In the genomic region with DNA sequence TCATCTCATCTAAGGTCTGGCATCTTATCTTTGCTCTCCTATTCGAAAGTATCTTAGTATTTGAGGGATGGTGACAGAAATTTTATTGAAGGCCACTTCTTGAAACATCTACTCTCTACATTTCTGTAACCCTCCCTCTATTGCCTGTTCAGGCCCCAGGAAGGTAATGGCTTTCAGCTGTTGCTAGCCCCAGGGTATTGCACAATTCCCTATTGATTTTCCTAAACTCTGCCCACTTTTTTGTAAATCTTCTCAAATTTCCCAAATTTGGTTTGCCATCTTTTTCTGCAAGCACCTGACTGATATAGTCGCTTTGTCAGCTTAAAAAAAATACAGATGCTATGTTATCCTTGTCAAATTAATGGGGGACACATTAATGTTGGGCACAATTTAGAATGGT, we compare ENCODE assay signal across 26 cellular contexts.
"Had no signal": no experiment of that assay in that cellular context is flagged by ENCODE, and none has a peak within 500 bp of the region (broad histone marks: within the 10 kb centered on the region; RNA-seq: fewer than 3 reads in every experiment).

No MANE protein-coding gene starts in this region.

- H3K27me3 ChIP-seq: breast epithelium had no signal

- DNase-seq: activated CD4-positive, alpha-beta memory T cell treated with anti-CD3 and anti-CD28 coated beads for 36 hours; activated CD4-positive, alpha-beta T cell treated with anti-CD3 and anti-CD28 coated beads, Interleukin-2, amount 10 ng/mL, durations not matched to agents 7 days and 5 days; activated CD4-positive, CD25-positive, alpha-beta regulatory T cell; activated CD8-positive, alpha-beta memory T cell treated with anti-CD3 and anti-CD28 coated beads for 24 hours; activated gamma-delta T cell; activated naive CD4-positive, alpha-beta T cell treated with anti-CD3 and anti-CD28 coated beads, Interleukin-2, amount 50 U/mL, for 16 hours; activated naive CD8-positive, alpha-beta T cell treated with anti-CD3 and anti-CD28 coated beads, Interleukin-2, amount 10 ng/mL, durations not matched to agents 7 days and 5 days; activated T-cell treated with anti-CD3 and anti-CD28 coated beads, Interleukin-2, amount 50 U/mL, for 48 hours; aorta; caudate nucleus; Kasumi-1; NCI-H1105 treated with DMSO at 0.1 percent for 48 hours; NCI-H1436 treated with DMSO at 0.1 percent for 48 hours; NCI-H187; NCI-H2081; NCI-H2171 treated with DMSO at 0.1 percent for 48 hours; NCI-H226; NCI-H526; NCI-H82; SIG-M5; T-cell; T-helper 2 cell; T1000 had no signal

- H3K36me3 ChIP-seq: breast epithelium had no signal

- H3K27ac ChIP-seq: breast epithelium, VCaP had no signal

- H3K9me3 ChIP-seq: breast epithelium had no signal

- H3K4me1 ChIP-seq: breast epithelium had no signal

- ATAC-seq: activated T-helper 17 cell treated with anti-CD3 and anti-CD28 coated beads, Interleukin-2, amount 50 U/mL, for 72 hours; T-cell had no signal

- H3K4me3 ChIP-seq: breast epithelium had no signal
